Comparison of ENCODE assay signal across 3 cellular contexts in the genomic region with DNA sequence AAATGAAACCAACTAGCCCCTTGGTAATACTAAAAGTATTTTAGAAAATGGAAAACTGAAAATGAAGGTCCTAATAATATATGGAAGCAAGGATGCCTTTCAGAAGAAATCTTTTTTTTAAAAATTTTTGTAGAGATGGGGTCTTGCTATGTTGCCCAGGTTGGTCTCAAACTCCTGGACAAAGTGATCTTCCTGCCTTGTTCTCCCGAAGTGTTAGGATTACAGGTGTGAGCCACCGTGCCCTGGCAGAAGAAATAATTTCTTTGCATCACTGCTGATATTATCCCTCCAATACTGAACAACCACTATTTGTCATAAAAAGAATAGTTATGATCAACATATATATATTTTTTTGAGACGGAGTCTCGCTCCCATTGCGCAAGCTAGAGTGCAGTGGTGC.
A peak's percentile ranks its signal among the peaks of the same experiment; 100 is the strongest.
TF ChIP-seq lines count a peak whose summit lies in the region.

No MANE protein-coding gene starts in this region.

TF ChIP-seq in HepG2, 621 proteins besides CTCF, POLR2A, EP300 and RAD21:
- TF ChIP-seq ZNF121 (CRISPR knock-in tag; IDR thresholded peaks at IDR 0.05) (0 out of 2 replicates have a peak, but pooled peaks have one; percentile 18), ZNF317 (CRISPR knock-in tag; IDR thresholded peaks at IDR 0.05) (no peak), ISX (CRISPR knock-in tag; conservative IDR thresholded peaks at IDR 0.05) (no peak), DNMT3B (CRISPR knock-in tag; conservative IDR thresholded peaks at IDR 0.05) (no peak), ZNF768 (CRISPR knock-in tag; IDR thresholded peaks at IDR 0.05) (no peak)

TF ChIP-seq in HEK293, 187 proteins besides CTCF, POLR2A, EP300 and RAD21:
- TF ChIP-seq ZNF121 (tag by site-specific recombination; IDR thresholded peaks at IDR 0.05) = peak; percentile 80
- no peak for TF ChIP-seq ZNF10 (tag by site-specific recombination; IDR thresholded peaks at IDR 0.05)

TF ChIP-seq in K562, 482 proteins besides CTCF, POLR2A, EP300 and RAD21:
- TF ChIP-seq, protein P1, sequence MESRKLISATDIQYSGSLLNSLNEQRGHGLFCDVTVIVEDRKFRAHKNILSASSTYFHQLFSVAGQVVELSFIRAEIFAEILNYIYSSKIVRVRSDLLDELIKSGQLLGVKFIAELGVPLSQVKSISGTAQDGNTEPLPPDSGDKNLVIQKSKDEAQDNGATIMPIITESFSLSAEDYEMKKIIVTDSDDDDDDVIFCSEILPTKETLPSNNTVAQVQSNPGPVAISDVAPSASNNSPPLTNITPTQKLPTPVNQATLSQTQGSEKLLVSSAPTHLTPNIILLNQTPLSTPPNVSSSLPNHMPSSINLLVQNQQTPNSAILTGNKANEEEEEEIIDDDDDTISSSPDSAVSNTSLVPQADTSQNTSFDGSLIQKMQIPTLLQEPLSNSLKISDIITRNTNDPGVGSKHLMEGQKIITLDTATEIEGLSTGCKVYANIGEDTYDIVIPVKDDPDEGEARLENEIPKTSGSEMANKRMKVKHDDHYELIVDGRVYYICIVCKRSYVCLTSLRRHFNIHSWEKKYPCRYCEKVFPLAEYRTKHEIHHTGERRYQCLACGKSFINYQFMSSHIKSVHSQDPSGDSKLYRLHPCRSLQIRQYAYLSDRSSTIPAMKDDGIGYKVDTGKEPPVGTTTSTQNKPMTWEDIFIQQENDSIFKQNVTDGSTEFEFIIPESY (CRISPR knock-in tag; IDR thresholded peaks at IDR 0.05) = no peak
- TF ChIP-seq ZNF699 (CRISPR knock-in tag; IDR thresholded peaks at IDR 0.05; ENCODE audit: insufficient replicate concordance) = no peak
- no peak for TF ChIP-seq CBX2 (IDR thresholded peaks at IDR 0.05; ENCODE audit: insufficient read depth, low read length, poor library complexity, severe bottlenecking)
- TF ChIP-seq JUND (IDR thresholded peaks at IDR 0.05; ENCODE audit: borderline replicate concordance, low read depth, low read length) = no peak
- TF ChIP-seq JUND (tag; IDR thresholded peaks at IDR 0.05; ENCODE audit: borderline replicate concordance, low read depth, low read length) = no peak
- no peak for TF ChIP-seq ZNF431 (CRISPR knock-in tag; IDR thresholded peaks at IDR 0.05)
- TF ChIP-seq RBM25 (IDR thresholded peaks at IDR 0.05; ENCODE audit: low read depth, low read length, severe bottlenecking) = peak; percentile 56
- TF ChIP-seq ZNF785 (CRISPR knock-in tag; IDR thresholded peaks at IDR 0.05) = no peak
- no peak for TF ChIP-seq GABPA (tag; conservative IDR thresholded peaks at IDR 0.05; ENCODE audit: low read depth)
- TF ChIP-seq, protein P2, sequence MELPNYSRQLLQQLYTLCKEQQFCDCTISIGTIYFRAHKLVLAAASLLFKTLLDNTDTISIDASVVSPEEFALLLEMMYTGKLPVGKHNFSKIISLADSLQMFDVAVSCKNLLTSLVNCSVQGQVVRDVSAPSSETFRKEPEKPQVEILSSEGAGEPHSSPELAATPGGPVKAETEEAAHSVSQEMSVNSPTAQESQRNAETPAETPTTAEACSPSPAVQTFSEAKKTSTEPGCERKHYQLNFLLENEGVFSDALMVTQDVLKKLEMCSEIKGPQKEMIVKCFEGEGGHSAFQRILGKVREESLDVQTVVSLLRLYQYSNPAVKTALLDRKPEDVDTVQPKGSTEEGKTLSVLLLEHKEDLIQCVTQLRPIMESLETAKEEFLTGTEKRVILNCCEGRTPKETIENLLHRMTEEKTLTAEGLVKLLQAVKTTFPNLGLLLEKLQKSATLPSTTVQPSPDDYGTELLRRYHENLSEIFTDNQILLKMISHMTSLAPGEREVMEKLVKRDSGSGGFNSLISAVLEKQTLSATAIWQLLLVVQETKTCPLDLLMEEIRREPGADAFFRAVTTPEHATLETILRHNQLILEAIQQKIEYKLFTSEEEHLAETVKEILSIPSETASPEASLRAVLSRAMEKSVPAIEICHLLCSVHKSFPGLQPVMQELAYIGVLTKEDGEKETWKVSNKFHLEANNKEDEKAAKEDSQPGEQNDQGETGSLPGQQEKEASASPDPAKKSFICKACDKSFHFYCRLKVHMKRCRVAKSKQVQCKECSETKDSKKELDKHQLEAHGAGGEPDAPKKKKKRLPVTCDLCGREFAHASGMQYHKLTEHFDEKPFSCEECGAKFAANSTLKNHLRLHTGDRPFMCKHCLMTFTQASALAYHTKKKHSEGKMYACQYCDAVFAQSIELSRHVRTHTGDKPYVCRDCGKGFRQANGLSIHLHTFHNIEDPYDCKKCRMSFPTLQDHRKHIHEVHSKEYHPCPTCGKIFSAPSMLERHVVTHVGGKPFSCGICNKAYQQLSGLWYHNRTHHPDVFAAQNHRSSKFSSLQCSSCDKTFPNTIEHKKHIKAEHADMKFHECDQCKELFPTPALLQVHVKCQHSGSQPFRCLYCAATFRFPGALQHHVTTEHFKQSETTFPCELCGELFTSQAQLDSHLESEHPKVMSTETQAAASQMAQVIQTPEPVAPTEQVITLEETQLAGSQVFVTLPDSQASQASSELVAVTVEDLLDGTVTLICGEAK (IDR thresholded peaks at IDR 0.05) = no peak
- TF ChIP-seq, protein P2 (CRISPR knock-in tag; IDR thresholded peaks at IDR 0.05) = no peak
- TF ChIP-seq XRCC5 (IDR thresholded peaks at IDR 0.05; ENCODE audit: low read depth, low read length) = no peak
- no peak for TF ChIP-seq ATF7 (IDR thresholded peaks at IDR 0.05)
- no peak for TF ChIP-seq C11orf30 (IDR thresholded peaks at IDR 0.05; ENCODE audit: low read depth)
- TF ChIP-seq ASH1L (IDR thresholded peaks at IDR 0.05; ENCODE audit: borderline replicate concordance, low read depth, partially characterized antibody) = no peak
- TF ChIP-seq NCOA2 (IDR thresholded peaks at IDR 0.05; ENCODE audit: partially characterized antibody in 2 of 2) = no peak
- TF ChIP-seq, protein P3, sequence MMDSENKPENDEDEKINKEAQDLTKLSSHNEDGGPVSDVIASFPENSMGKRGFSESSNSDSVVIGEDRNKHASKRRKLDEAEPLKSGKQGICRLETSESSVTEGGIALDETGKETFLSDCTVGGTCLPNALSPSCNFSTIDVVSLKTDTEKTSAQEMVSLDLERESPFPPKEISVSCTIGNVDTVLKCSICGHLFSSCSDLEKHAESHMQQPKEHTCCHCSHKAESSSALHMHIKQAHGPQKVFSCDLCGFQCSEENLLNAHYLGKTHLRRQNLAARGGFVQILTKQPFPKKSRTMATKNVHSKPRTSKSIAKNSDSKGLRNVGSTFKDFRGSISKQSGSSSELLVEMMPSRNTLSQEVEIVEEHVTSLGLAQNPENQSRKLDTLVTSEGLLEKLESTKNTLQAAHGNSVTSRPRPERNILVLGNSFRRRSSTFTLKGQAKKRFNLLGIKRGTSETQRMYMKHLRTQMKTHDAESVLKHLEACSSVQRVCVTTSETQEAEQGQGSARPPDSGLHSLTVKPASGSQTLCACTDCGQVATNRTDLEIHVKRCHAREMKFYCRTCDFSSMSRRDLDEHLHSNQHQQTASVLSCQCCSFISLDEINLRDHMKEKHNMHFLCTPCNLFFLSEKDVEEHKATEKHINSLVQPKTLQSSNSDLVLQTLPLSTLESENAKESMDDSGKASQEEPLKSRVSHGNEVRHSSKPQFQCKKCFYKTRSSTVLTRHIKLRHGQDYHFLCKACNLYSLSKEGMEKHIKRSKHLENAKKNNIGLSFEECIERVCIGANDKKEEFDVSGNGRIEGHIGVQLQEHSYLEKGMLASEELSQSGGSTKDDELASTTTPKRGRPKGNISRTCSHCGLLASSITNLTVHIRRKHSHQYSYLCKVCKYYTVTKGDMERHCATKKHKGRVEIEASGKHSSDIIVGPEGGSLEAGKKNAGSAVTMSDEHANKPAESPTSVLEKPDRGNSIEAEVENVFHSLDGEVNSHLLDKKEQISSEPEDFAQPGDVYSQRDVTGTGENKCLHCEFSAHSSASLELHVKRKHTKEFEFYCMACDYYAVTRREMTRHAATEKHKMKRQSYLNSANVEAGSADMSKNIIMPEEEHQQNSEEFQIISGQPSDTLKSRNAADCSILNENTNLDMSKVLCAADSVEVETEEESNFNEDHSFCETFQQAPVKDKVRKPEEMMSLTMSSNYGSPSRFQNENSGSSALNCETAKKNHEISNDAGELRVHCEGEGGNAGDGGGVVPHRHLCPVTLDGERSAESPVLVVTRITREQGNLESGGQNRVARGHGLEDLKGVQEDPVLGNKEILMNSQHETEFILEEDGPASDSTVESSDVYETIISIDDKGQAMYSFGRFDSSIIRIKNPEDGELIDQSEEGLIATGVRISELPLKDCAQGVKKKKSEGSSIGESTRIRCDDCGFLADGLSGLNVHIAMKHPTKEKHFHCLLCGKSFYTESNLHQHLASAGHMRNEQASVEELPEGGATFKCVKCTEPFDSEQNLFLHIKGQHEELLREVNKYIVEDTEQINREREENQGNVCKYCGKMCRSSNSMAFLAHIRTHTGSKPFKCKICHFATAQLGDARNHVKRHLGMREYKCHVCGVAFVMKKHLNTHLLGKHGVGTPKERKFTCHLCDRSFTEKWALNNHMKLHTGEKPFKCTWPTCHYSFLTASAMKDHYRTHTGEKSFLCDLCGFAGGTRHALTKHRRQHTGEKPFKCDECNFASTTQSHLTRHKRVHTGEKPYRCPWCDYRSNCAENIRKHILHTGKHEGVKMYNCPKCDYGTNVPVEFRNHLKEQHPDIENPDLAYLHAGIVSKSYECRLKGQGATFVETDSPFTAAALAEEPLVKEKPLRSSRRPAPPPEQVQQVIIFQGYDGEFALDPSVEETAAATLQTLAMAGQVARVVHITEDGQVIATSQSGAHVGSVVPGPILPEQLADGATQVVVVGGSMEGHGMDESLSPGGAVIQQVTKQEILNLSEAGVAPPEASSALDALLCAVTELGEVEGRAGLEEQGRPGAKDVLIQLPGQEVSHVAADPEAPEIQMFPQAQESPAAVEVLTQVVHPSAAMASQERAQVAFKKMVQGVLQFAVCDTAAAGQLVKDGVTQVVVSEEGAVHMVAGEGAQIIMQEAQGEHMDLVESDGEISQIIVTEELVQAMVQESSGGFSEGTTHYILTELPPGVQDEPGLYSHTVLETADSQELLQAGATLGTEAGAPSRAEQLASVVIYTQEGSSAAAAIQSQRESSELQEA (IDR thresholded peaks at IDR 0.05; ENCODE audit: low read depth) = no peak
- peak; percentile 18; the same call in 1 of the 2 replicates for TF ChIP-seq CEBPB (tag; IDR thresholded peaks at IDR 0.05)
- TF ChIP-seq ZNF121 (CRISPR knock-in tag; conservative IDR thresholded peaks at IDR 0.05) = peak; percentile 68
